Comparison of ENCODE assay signal across 20 cellular contexts in the genomic region with DNA sequence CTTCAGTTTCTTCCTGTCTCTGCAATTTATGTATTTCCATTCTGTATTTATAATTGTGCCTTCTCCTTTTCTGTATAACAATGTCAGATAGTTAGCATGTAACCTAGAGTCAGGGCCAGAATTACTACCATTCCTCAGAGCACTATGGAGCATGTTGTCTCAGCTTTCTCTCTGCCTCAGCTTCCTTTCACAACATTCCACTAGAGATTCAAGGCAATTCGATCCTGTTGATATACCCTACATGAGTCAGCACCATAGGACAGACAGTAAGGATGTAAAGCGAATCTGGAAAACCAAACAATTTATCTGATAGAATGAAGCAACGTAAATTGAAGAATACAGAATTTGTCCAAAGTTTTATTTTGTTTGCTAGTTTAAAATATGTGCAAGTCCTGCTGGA.
"Had no signal": no experiment of that assay in that cellular context is flagged by ENCODE, and none has a peak within 500 bp of the region (broad histone marks: within the 10 kb centered on the region; RNA-seq: fewer than 3 reads in every experiment).

No MANE protein-coding gene starts in this region.

- H3K4me1 ChIP-seq: transverse colon, uterus had no signal

- H2AFZ ChIP-seq: hepatocyte had no signal

- H3K4me2 ChIP-seq: hepatocyte had no signal

- H3K79me2 ChIP-seq: hepatocyte had no signal

- H3K9me3 ChIP-seq: transverse colon, uterus had no signal

- H3K27me3 ChIP-seq: hepatocyte, transverse colon, uterus had no signal

- H3K4me3 ChIP-seq: hepatocyte, transverse colon, uterus had no signal

- H3K36me3 ChIP-seq: transverse colon, uterus had no signal

- ATAC-seq: effector memory CD8-positive, alpha-beta T cell; esophagus mucosa; sciatic nerve; stimulated activated naive B cell treated with anti-CD40 and anti-IgM and Interleukin-4, amounts not matched to agents 10 μg/mL and 1 μg/mL and 100 μg/mL, for 72 hours had no signal

- H3K27ac ChIP-seq: hepatocyte, transverse colon, uterus had no signal

- DNase-seq: activated CD4-positive, alpha-beta T cell treated with anti-CD3 and anti-CD28 coated beads, Interleukin-2, amount 50 U/mL, for 4 hours; activated CD8-positive, alpha-beta memory T cell treated with anti-CD3 and anti-CD28 coated beads, Interleukin-2, amount 50 U/mL, for 48 hours; activated effector memory CD4-positive, alpha-beta T cell treated with Interleukin-2 at 50 U/mL for 16 hours; activated naive CD4-positive, alpha-beta T cell treated with anti-CD3 and anti-CD28 coated beads for 36 hours; activated naive CD8-positive, alpha-beta T cell treated with anti-CD3 and anti-CD28 coated beads, Interleukin-2, amount 10 ng/mL, durations not matched to agents 7 days and 5 days; activated T-cell treated with anti-CD3 and anti-CD28 coated beads, Interleukin-2, amount 50 U/mL, for 48 hours; amniotic stem cell; effector memory CD8-positive, alpha-beta T cell; glutamatergic neuron; naive B cell; small intestine; stimulated activated CD4-positive, alpha-beta T cell treated with anti-CD3 and anti-CD28 coated beads, Interleukin-2, amount 100 ng/mL, for 48 hours; stimulated activated CD8-positive, alpha-beta memory T cell treated with anti-CD3 and anti-CD28 coated beads, Interleukin-4, amount 100 ng/mL, for 48 hours; stimulated activated naive B cell treated with anti-CD40 and anti-IgM and Interleukin-4, amounts not matched to agents 10 μg/mL and 1 μg/mL and 100 μg/mL, for 72 hours; T-helper 9 cell; transverse colon; uterus had no signal
